8 cellular contexts compared by ENCODE assay signal in genomic region chr7:92461027-92462003, GRCh38. TPM values are rescaled to one million over a fixed set of nuclear protein-coding genes. Genes with fewer than 3 reads are reported as not detected.
A peak's percentile ranks its signal among the peaks of the same experiment; 100 is the strongest.
DNase-seq lines count a peak whose midpoint lies in the region; ATAC-seq, FAIRE-seq and TF ChIP-seq lines count a peak whose summit lies in the region.

No MANE protein-coding gene starts in this region.

- H3K9me3 ChIP-seq in small intestine (ENCODE audit: control insufficient read depth, low read depth), result no peaks in the 10 kb centered on the region

- CTCF ChIA-PET in AG04449 (lab: Yijun Ruan, JAX), result interaction anchor here (0.6 to 2.7 kb wide), 27 partner anchors 10 to 631 kb away, joined by 3 to 25 read pairs (median 4); partner anchors contain the start of genes CYP51A1, ERVW-1, GATAD1 and LRRD1
- CTCF ChIA-PET in activated CD4-positive, alpha-beta memory T cell treated with anti-CD3 and anti-CD28 coated beads for 36 hours (lab: Charles Lee), result interaction anchor here (0.5 to 3.0 kb wide), 18 partner anchors 11 to 328 kb away, joined by 3 to 13 read pairs (median 3); partner anchors contain the start of genes GATAD1, PEX1 and RBM48

- TF ChIP-seq CTCF in AG04449 (IDR thresholded peaks at IDR 0.05; ENCODE audit: insufficient read depth, low read length, missing control alignments), result peak; percentile 65
- TF ChIP-seq CTCF in GM12864 (IDR thresholded peaks at IDR 0.05; ENCODE audit: low read depth, low read length, missing control alignments), result peak; percentile 78
- TF ChIP-seq CTCF in foreskin fibroblast (IDR thresholded peaks at IDR 0.05; ENCODE audit: low read depth, low read length), result peak; percentile 77

- POLR2A ChIA-PET in AG04449 (lab: Yijun Ruan, JAX), result interaction anchor here (1.5 kb wide), 1 partner anchor 14 kb away, joined by 7 read pairs; the partner anchor contains the start of gene GATAD1
- POLR2A ChIA-PET in activated CD4-positive, alpha-beta memory T cell treated with anti-CD3 and anti-CD28 coated beads for 36 hours (lab: Charles Lee), result no interaction called here

- no peaks in the 10 kb centered on the region for H3K4me1 Mint-ChIP-seq in activated CD4-positive, alpha-beta memory T cell treated with anti-CD3 and anti-CD28 coated beads for 36 hours (ENCODE audit: low read depth)

- ATAC-seq in HG02852 (IDR thresholded peaks at IDR 0.05; ENCODE audit: unreplicated experiment) (peak; percentile 80), GM21381 (IDR thresholded peaks at IDR 0.05; ENCODE audit: unreplicated experiment) (no peak)

- H3K4me3 Mint-ChIP-seq in activated CD4-positive, alpha-beta memory T cell treated with anti-CD3 and anti-CD28 coated beads for 36 hours, result no peak overlapping the region

- H3K36me3 Mint-ChIP-seq in activated CD4-positive, alpha-beta memory T cell treated with anti-CD3 and anti-CD28 coated beads for 36 hours, result peaks cover 5% of the 10 kb centered on the region

- H3K27me3 Mint-ChIP-seq in activated CD4-positive, alpha-beta memory T cell treated with anti-CD3 and anti-CD28 coated beads for 36 hours, result no peaks in the 10 kb centered on the region

- no peak overlapping the region for H3K4me3 ChIP-seq in AG04449 (ENCODE audit: low read depth, low read length)
- H3K4me3 ChIP-seq in GM12864 (ENCODE audit: low read depth, low read length), result no peak overlapping the region
- no peak overlapping the region for H3K4me3 ChIP-seq in foreskin fibroblast (ENCODE audit: low read depth in 1 of 2, low read length in 2 of 2)
- H3K4me3 ChIP-seq in small intestine (ENCODE audit: low read depth in 1 of 2, low read length in 2 of 2), result no peak overlapping the region

- H3K27me3 ChIP-seq in small intestine (ENCODE audit: control insufficient read depth in 2 of 2, insufficient read depth in 2 of 2, low read length in 2 of 2), result no peaks in the 10 kb centered on the region

- FAIRE-seq in small intestine (lab: Jason Lieb, UNC), result no peak

- 54 to 64% (median 61%) methylated on average over 8 of the region's 8 CpGs for WGBS in small intestine, 3 donors

- H3K27ac ChIP-seq in small intestine (ENCODE audit: low read depth in 1 of 2, low read length in 1 of 2), result no peak overlapping the region

- peaks cover 0 to 7% of the 10 kb centered on the region in 2 donors for H3K36me3 ChIP-seq in small intestine (ENCODE audit: control insufficient read depth in 2 of 2, insufficient read depth in 2 of 2, low read length in 2 of 2)

- no peaks in the 10 kb centered on the region for H3K4me1 ChIP-seq in small intestine (ENCODE audit: control insufficient read depth in 2 of 2, insufficient read depth in 1 of 2, low read depth in 1 of 2, low read length in 1 of 2)

- intact Hi-C loops in activated CD4-positive, alpha-beta memory T cell treated with anti-CD3 and anti-CD28 coated beads for 36 hours (cut with micrococcal nuclease), result loop anchor here (1.0 to 5.0 kb wide), 2 partner anchors 37 to 284 kb away; partner anchors contain the start of gene LRRD1

- DNase-seq in AG04449 (ENCODE audit: low read depth, low spot score) (no peak), GM12864 (ENCODE audit: low read depth) (peak; percentile 7), NCI-H2081 treated with DMSO at 0.1 percent for 48 hours (lab: John Stamatoyannopoulos, UW) (peak; percentile 38), foreskin fibroblast (peak; percentile 12 to 64), small intestine (peak; percentile 53)
- DNase-seq in activated CD4-positive, alpha-beta memory T cell treated with anti-CD3 and anti-CD28 coated beads for 36 hours, result peak; percentile 41

- no peaks in the 10 kb centered on the region for H3K9me3 Mint-ChIP-seq in activated CD4-positive, alpha-beta memory T cell treated with anti-CD3 and anti-CD28 coated beads for 36 hours

- no peak overlapping the region for H3K27ac Mint-ChIP-seq in activated CD4-positive, alpha-beta memory T cell treated with anti-CD3 and anti-CD28 coated beads for 36 hours

RNA-seq across cellular contexts. Expression of gene GATAD1, which starts 14.0 kb away (rescaled TPM):
- 10 to 100 TPM; 19.4 to 21.2 TPM for total RNA-seq in activated CD4-positive, alpha-beta memory T cell treated with anti-CD3 and anti-CD28 coated beads for 36 hours
- 10 to 100 TPM; 13.6 to 15.9 (median 15.1) TPM for polyA plus RNA-seq in small intestine

RNA-seq across cellular contexts. Expression of gene ERVW-1, which starts 16.4 kb away (rescaled TPM):
- total RNA-seq in activated CD4-positive, alpha-beta memory T cell treated with anti-CD3 and anti-CD28 coated beads for 36 hours, result not detected
- polyA plus RNA-seq in small intestine, result under 1 TPM in 1 of 3 donors, not detected in 2; 0.01 TPM
